16 cellular contexts compared by ENCODE assay signal in the genomic region with DNA sequence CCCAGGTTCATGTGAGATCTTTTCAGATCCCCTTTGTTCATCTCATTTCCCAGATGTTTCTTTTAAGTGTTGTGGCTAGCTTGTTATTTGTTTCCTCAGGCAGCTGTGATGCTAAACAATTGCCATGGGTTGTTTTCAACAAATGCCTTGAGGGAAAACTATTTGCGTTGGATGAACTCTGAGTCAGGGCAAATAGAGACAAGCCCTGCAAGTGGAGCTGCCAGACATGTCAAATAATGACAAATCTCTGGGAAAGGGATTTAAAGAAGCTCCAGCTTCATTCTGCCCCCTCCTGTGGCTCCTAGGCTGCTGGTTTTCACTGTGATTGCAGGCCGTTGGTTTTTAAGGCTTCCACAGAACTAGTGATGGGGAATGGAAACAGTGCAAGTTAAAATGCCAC.
DNase-seq lines count a peak whose midpoint lies in the region; ATAC-seq and TF ChIP-seq lines count a peak whose summit lies in the region.
"Had no signal": no experiment of that assay in that cellular context is flagged by ENCODE, and none has a peak within 500 bp of the region (broad histone marks: within the 10 kb centered on the region; RNA-seq: fewer than 3 reads in every experiment).

No MANE protein-coding gene starts in this region.

- no peak overlapping the region for H3K27ac ChIP-seq in RWPE1
- no peak overlapping the region for H3K27ac ChIP-seq in endodermal cell (ENCODE audit: low read depth, low read length)

- H3K36me3 Mint-ChIP-seq in endodermal cell (ENCODE audit: low read depth): peaks cover 8% of the 10 kb centered on the region
- H3K36me3 Mint-ChIP-seq: IgD-negative memory B cell had no signal

- CTCF ChIA-PET in RWPE1 (lab: Yijun Ruan, JAX): no interaction called here

- no peak overlapping the region for H3K9ac ChIP-seq in endodermal cell (ENCODE audit: extremely low read depth, low read length, poor library complexity, severe bottlenecking)

- H3K4me3 Mint-ChIP-seq in endodermal cell: no peak overlapping the region
- H3K4me3 Mint-ChIP-seq: B cell; CD4-positive, alpha-beta T cell; IgD-negative memory B cell had no signal

- no peaks in the 10 kb centered on the region for H3K4me1 ChIP-seq in endodermal cell (ENCODE audit: control insufficient read depth, insufficient read depth, low read length)
- H3K4me1 ChIP-seq: HAP-1 had no signal

- H3K9me3 Mint-ChIP-seq in endodermal cell: peaks cover 29% of the 10 kb centered on the region
- H3K9me3 Mint-ChIP-seq: CD4-positive, alpha-beta T cell had no signal

- peak overlapping the region; percentile 61 for H3K4me3 ChIP-seq in endodermal cell (ENCODE audit: low read length)
- H3K4me3 ChIP-seq: HAP-1 had no signal

- H3K27me3 Mint-ChIP-seq in endodermal cell (ENCODE audit: insufficient read depth): peaks cover 4% of the 10 kb centered on the region
- H3K27me3 Mint-ChIP-seq: IgD-negative memory B cell had no signal

- POLR2A ChIA-PET in RWPE1 (lab: Yijun Ruan, JAX; ENCODE audit: low non-redundant PET): interaction anchor here (0.8 kb wide), 1 partner anchor 274 kb away, joined by 3 read pairs; no protein-coding TSS in a partner anchor

- WGBS in endodermal cell (ENCODE audit: insufficient coverage in 1 of 2, insufficient read length in 1 of 2), 2 experiments: 91 to 94% methylated on average over 1 to 2 of the region's 2 CpGs

- DNase-seq in NCI-H69 (lab: John Stamatoyannopoulos, UW) (peak; percentile 31), RWPE1 (ENCODE audit: low spot score) (peak; percentile 25), endodermal cell (no peak), islet precursor cell (peak; percentile 64), G401 (ENCODE audit: low spot score) (no peak), NCI-H524 (lab: John Stamatoyannopoulos, UW) (no peak)
- DNase-seq: C1 segment of cervical spinal cord; Calu3; CD4-positive, alpha-beta T cell; DMS 273 treated with DMSO at 0.1 percent for 48 hours; DND-41; GOT3 had no signal

- TF ChIP-seq CTCF in RWPE1 (conservative IDR thresholded peaks at IDR 0.05; ENCODE audit: low read depth) (no peak), endodermal cell (conservative IDR thresholded peaks at IDR 0.05) (no peak)

- ATAC-seq in HG02885 (IDR thresholded peaks at IDR 0.05; ENCODE audit: poor library complexity, unreplicated experiment): no peak

- peaks cover 8% of the 10 kb centered on the region for H3K4me1 Mint-ChIP-seq in endodermal cell
- H3K4me1 Mint-ChIP-seq: B cell, IgD-negative memory B cell had no signal

- no peak overlapping the region for H3K27ac Mint-ChIP-seq in endodermal cell
- H3K27ac Mint-ChIP-seq: B cell; CD4-positive, alpha-beta T cell; IgD-negative memory B cell had no signal

- H3K27me3 ChIP-seq in endodermal cell (ENCODE audit: control insufficient read depth, insufficient read depth, low read length, poor library complexity, severe bottlenecking): no peaks in the 10 kb centered on the region

- in situ Hi-C loops in G401 (cut with HindIII; ENCODE audit: low sequenced_read_pairs): no loop called here

- peaks cover 41% of the 10 kb centered on the region for H3K9me3 ChIP-seq in endodermal cell (ENCODE audit: control insufficient read depth, low read length)
- H3K9me3 ChIP-seq: HAP-1 had no signal

- no peaks in the 10 kb centered on the region for H3K36me3 ChIP-seq in endodermal cell (ENCODE audit: control insufficient read depth, insufficient read depth, low read length)
- H3K36me3 ChIP-seq: HAP-1 had no signal

Comparison
In these comparisons a context has a peak if more than half of its experiments do, and no peak if none do; other contexts are left out.
1. DNase-seq: peak in NCI-H69 (single experiment), RWPE1 (single experiment) and islet precursor cell (single experiment); none in endodermal cell (single experiment), G401 (single experiment) and NCI-H524 (0 of 2).